ENCODE assay signal across 1 cellular context in genomic region chr4:1015179-1015578, GRCh38.
TF ChIP-seq lines count a peak whose summit lies in the region.

No MANE protein-coding gene starts in this region.

TF ChIP-seq in HepG2, 621 proteins besides CTCF, POLR2A, EP300 and RAD21 (continues in another document):
- TF ChIP-seq GATAD2A (CRISPR knock-in tag; IDR thresholded peaks at IDR 0.05) (0 out of 2 replicates have a peak, but pooled peaks have one; percentile 12), ZMAT3 (CRISPR knock-in tag; conservative IDR thresholded peaks at IDR 0.05) (0 out of 2 replicates have a peak, but pooled peaks have one; percentile 2), ZNF235 (CRISPR knock-in tag; IDR thresholded peaks at IDR 0.05; ENCODE audit: borderline replicate concordance) (no peak), STAG1 (CRISPR knock-in tag; IDR thresholded peaks at IDR 0.05) (peak; percentile 62), ZSCAN30 (CRISPR knock-in tag; IDR thresholded peaks at IDR 0.05) (no peak), SP1 (IDR thresholded peaks at IDR 0.05) (no peak), SP1 (CRISPR knock-in tag; IDR thresholded peaks at IDR 0.05) (0 out of 2 replicates have a peak, but pooled peaks have one; percentile 45), TAF15 (IDR thresholded peaks at IDR 0.05; ENCODE audit: low read depth, low read length, poor library complexity, severe bottlenecking) (no peak), TBX2 (CRISPR knock-in tag; IDR thresholded peaks at IDR 0.05; ENCODE audit: borderline replicate concordance) (no peak), ZBTB7B (CRISPR knock-in tag; IDR thresholded peaks at IDR 0.05) (peak; percentile 28; the same call in 1 of the 2 replicates), SIX1 (CRISPR knock-in tag; IDR thresholded peaks at IDR 0.05; ENCODE audit: borderline replicate concordance) (no peak), ZFP36 (IDR thresholded peaks at IDR 0.05; ENCODE audit: borderline replicate concordance, low read depth, low read length, partially characterized antibody) (no peak), TEF (CRISPR knock-in tag; IDR thresholded peaks at IDR 0.05) (no peak), PLRG1 (conservative IDR thresholded peaks at IDR 0.05) (no peak), EZH2 (conservative IDR thresholded peaks at IDR 0.05; ENCODE audit: low read depth, low read length) (no peak), ZNF776 (CRISPR knock-in tag; IDR thresholded peaks at IDR 0.05) (no peak), HNRNPUL1 (IDR thresholded peaks at IDR 0.05; ENCODE audit: low read depth, low read length) (no peak), SPEN (CRISPR knock-in tag; IDR thresholded peaks at IDR 0.05; ENCODE audit: low read depth) (no peak), SSRP1 (CRISPR knock-in tag; IDR thresholded peaks at IDR 0.05) (no peak), ZMYM2 (CRISPR knock-in tag; IDR thresholded peaks at IDR 0.05) (no peak), IKZF4 (CRISPR knock-in tag; IDR thresholded peaks at IDR 0.05; ENCODE audit: borderline replicate concordance, low read depth, not compliant biosample characterization) (no peak), ZNF484 (CRISPR knock-in tag; IDR thresholded peaks at IDR 0.05; ENCODE audit: borderline replicate concordance, low read depth) (no peak), ZNF441 (CRISPR knock-in tag; IDR thresholded peaks at IDR 0.05; ENCODE audit: borderline replicate concordance) (no peak), HNRNPK (IDR thresholded peaks at IDR 0.05; ENCODE audit: low read depth, low read length, poor library complexity, severe bottlenecking) (peak; percentile 52), NR2F2 (IDR thresholded peaks at IDR 0.05; ENCODE audit: borderline replicate concordance, low read depth) (no peak), PRDM4 (CRISPR knock-in tag; IDR thresholded peaks at IDR 0.05; ENCODE audit: borderline replicate concordance) (no peak), IRF2 (CRISPR knock-in tag; IDR thresholded peaks at IDR 0.05) (no peak), ZNF746 (CRISPR knock-in tag; IDR thresholded peaks at IDR 0.05) (no peak), ZNF572 (CRISPR knock-in tag; IDR thresholded peaks at IDR 0.05) (0 out of 2 replicates have a peak, but pooled peaks have one; percentile 27), SAP130 (CRISPR knock-in tag; IDR thresholded peaks at IDR 0.05; ENCODE audit: low read depth) (peak; percentile 29; the same call in 1 of the 2 replicates)
- TF ChIP-seq, protein P1, sequence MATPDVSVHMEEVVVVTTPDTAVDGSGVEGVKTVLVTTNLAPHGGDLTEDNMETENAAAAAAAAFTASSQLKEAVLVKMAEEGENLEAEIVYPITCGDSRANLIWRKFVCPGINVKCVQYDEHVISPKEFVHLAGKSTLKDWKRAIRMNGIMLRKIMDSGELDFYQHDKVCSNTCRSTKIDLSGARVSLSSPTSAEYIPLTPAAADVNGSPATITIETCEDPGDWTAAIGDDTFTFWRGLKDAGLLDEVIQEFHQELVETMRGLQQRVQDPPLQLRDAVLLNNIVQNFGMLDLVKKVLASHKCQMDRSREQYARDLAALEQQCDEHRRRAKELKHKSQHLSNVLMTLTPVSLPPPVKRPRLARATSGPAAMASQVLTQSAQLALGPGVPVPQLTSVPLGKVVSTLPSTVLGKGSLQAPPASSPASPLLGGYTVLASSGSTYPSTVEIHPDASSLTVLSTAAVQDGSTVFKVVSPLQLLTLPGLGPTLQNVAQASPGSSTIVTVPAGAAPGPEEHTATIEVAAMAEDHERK (CRISPR knock-in tag; IDR thresholded peaks at IDR 0.05; ENCODE audit: low read depth) = no peak
- TF ChIP-seq, protein P2, sequence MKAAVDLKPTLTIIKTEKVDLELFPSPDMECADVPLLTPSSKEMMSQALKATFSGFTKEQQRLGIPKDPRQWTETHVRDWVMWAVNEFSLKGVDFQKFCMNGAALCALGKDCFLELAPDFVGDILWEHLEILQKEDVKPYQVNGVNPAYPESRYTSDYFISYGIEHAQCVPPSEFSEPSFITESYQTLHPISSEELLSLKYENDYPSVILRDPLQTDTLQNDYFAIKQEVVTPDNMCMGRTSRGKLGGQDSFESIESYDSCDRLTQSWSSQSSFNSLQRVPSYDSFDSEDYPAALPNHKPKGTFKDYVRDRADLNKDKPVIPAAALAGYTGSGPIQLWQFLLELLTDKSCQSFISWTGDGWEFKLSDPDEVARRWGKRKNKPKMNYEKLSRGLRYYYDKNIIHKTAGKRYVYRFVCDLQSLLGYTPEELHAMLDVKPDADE (CRISPR knock-in tag; IDR thresholded peaks at IDR 0.05) = no peak
- TF ChIP-seq, protein P3, sequence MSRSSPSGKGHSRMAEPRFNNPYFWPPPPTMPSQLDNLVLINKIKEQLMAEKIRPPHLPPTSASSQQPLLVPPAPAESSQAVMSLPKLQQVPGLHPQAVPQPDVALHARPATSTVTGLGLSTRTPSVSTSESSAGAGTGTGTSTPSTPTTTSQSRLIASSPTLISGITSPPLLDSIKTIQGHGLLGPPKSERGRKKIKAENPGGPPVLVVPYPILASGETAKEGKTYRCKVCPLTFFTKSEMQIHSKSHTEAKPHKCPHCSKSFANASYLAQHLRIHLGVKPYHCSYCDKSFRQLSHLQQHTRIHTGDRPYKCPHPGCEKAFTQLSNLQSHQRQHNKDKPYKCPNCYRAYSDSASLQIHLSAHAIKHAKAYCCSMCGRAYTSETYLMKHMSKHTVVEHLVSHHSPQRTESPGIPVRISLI (CRISPR knock-in tag; IDR thresholded peaks at IDR 0.05; ENCODE audit: borderline replicate concordance) = no peak
- TF ChIP-seq, protein P4, sequence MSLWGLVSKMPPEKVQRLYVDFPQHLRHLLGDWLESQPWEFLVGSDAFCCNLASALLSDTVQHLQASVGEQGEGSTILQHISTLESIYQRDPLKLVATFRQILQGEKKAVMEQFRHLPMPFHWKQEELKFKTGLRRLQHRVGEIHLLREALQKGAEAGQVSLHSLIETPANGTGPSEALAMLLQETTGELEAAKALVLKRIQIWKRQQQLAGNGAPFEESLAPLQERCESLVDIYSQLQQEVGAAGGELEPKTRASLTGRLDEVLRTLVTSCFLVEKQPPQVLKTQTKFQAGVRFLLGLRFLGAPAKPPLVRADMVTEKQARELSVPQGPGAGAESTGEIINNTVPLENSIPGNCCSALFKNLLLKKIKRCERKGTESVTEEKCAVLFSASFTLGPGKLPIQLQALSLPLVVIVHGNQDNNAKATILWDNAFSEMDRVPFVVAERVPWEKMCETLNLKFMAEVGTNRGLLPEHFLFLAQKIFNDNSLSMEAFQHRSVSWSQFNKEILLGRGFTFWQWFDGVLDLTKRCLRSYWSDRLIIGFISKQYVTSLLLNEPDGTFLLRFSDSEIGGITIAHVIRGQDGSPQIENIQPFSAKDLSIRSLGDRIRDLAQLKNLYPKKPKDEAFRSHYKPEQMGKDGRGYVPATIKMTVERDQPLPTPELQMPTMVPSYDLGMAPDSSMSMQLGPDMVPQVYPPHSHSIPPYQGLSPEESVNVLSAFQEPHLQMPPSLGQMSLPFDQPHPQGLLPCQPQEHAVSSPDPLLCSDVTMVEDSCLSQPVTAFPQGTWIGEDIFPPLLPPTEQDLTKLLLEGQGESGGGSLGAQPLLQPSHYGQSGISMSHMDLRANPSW (CRISPR knock-in tag; IDR thresholded peaks at IDR 0.05; ENCODE audit: borderline replicate concordance) = no peak
- TF ChIP-seq, protein P5, sequence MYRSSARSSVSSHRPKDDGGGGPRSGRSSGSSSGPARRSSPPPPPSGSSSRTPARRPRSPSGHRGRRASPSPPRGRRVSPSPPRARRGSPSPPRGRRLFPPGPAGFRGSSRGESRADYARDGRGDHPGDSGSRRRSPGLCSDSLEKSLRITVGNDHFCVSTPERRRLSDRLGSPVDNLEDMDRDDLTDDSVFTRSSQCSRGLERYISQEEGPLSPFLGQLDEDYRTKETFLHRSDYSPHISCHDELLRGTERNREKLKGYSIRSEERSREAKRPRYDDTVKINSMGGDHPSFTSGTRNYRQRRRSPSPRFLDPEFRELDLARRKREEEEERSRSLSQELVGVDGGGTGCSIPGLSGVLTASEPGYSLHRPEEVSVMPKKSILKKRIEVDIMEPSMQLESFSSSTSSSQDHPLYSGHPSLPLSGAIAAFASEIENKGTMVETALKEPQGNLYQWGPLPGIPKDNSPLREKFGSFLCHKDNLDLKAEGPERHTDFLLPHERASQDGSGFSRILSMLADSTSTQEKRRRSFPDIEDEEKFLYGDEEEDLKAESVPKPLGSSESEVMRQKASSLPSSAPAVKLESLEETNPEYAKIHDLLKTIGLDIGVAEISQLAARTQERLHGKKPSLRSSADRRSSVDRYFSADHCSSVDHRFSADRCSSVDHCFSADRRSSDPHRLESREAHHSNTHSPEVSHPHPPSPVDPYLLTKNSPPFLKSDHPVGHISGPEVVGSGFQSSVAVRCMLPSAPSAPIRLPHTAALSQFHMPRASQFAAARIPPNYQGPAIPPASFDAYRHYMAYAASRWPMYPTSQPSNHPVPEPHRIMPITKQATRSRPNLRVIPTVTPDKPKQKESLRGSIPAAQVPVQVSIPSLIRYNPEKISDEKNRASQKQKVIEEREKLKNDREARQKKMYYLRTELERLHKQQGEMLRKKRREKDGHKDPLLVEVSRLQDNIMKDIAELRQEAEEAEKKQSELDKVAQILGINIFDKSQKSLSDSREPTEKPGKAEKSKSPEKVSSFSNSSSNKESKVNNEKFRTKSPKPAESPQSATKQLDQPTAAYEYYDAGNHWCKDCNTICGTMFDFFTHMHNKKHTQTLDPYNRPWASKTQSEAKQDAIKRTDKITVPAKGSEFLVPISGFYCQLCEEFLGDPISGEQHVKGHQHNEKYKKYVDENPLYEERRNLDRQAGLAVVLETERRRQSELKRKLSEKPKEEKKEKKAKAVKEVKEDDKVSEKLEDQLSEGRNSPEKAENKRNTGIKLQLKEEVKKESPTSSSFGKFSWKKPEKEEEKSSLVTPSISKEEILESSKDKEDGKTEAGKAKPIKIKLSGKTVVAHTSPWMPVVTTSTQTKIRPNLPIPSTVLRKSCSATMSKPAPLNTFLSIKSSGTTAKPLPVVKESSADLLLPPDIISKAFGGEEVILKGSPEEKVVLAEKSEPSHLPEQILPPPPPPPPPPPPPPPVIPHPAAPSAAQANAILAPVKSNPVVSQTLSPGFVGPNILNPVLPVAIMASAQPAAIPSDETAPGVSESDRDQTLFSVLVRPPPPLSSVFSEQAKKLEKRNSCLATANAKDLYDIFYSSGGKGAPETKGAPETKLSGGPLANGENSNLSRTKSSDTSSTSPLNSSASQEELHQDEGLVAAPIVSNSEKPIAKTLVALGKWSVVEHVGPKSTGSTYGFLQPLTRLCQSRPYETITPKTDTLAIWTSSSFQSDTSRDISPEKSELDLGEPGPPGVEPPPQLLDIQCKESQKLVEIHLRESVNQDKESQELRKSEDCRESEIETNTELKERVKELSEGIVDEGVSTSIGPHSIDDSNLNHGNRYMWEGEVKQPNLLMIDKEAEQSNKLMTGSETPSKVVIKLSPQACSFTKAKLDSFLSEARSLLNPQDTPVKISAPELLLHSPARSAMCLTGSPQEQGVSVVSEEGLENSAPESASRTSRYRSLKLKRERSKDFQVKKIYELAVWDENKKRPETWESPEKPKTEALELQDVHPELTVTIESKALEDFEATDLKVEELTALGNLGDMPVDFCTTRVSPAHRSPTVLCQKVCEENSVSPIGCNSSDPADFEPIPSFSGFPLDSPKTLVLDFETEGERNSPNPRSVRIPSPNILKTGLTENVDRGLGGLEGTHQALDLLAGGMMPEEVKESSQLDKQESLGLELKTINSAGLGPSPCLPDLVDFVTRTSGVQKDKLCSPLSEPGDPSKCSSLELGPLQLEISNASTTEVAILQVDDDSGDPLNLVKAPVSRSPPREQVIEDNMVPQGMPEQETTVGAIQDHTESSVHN (CRISPR knock-in tag; IDR thresholded peaks at IDR 0.05) = no peak
